17 cellular contexts compared by ENCODE assay signal in genomic region chr7:96244992-96245292, GRCh38.
DNase-seq lines count a peak whose midpoint lies in the region; ATAC-seq, FAIRE-seq and TF ChIP-seq lines count a peak whose summit lies in the region.
"Had no signal": no experiment of that assay in that cellular context is flagged by ENCODE, and none has a peak within 500 bp of the region (broad histone marks: within the 10 kb centered on the region; RNA-seq: fewer than 3 reads in every experiment).

No MANE protein-coding gene starts in this region.

- H3K27ac ChIP-seq in keratinocyte (ENCODE audit: control insufficient read depth, insufficient read depth, low read length) (no peak overlapping the region), gastrocnemius medialis (peak overlapping the region in 1 of 4 donors; percentile 38)
- H3K27ac ChIP-seq: 22Rv1, A549, C4-2B had no signal

- H3K36me3 ChIP-seq in keratinocyte (ENCODE audit: control insufficient read depth in 2 of 2, extremely low read depth in 1 of 2, insufficient read depth in 2 of 2, low read length in 2 of 2) (no peaks in the 10 kb centered on the region), gastrocnemius medialis (no peaks in the 10 kb centered on the region)
- H3K36me3 ChIP-seq: HAP-1 had no signal

- no peaks in the 10 kb centered on the region for H3K9me1 ChIP-seq in keratinocyte (ENCODE audit: control insufficient read depth, extremely low read depth, insufficient read depth, low read length)

- peaks cover 68% of the 10 kb centered on the region for H3K4me1 Mint-ChIP-seq in brain
- H3K4me1 Mint-ChIP-seq in activated CD4-positive, alpha-beta memory T cell treated with anti-CD3 and anti-CD28 coated beads for 36 hours (ENCODE audit: low read depth) = no peaks in the 10 kb centered on the region
- H3K4me1 Mint-ChIP-seq in activated naive CD8-positive, alpha-beta T cell treated with anti-CD3 and anti-CD28 coated beads, Interleukin-2, amount 50 U/mL, for 24 hours = peaks cover 16% of the 10 kb centered on the region

- H3K4me3 Mint-ChIP-seq in brain = peak overlapping the region in 3 of 5 experiments; percentile 11 to 38 (median 20)
- no peak overlapping the region for H3K4me3 Mint-ChIP-seq in activated CD4-positive, alpha-beta memory T cell treated with anti-CD3 and anti-CD28 coated beads for 36 hours
- no peak overlapping the region for H3K4me3 Mint-ChIP-seq in activated naive CD8-positive, alpha-beta T cell treated with anti-CD3 and anti-CD28 coated beads, Interleukin-2, amount 50 U/mL, for 24 hours
- H3K4me3 Mint-ChIP-seq: CD4-positive, alpha-beta T cell had no signal

- H3K9me3 ChIP-seq in keratinocyte (ENCODE audit: control insufficient read depth, low read depth, low read length) (no peaks in the 10 kb centered on the region), gastrocnemius medialis (no peaks in the 10 kb centered on the region)
- H3K9me3 ChIP-seq: A549, HAP-1 had no signal

- in situ Hi-C loops in gastrocnemius medialis (cut with MboI; ENCODE audit: low sequenced_read_pairs in 4 of 4) = no loop called here

- H4K20me1 ChIP-seq in keratinocyte (ENCODE audit: control insufficient read depth, extremely low read depth, insufficient read depth, low read length) = no peaks in the 10 kb centered on the region

- POLR2A ChIA-PET in activated CD4-positive, alpha-beta memory T cell treated with anti-CD3 and anti-CD28 coated beads for 36 hours (lab: Charles Lee) = no interaction called here

- no peak overlapping the region for H2AFZ ChIP-seq in keratinocyte (ENCODE audit: control insufficient read depth, low read length)

- intact Hi-C loops in gastrocnemius medialis (cut with DNase I; ENCODE audit: low total_unique reads) = no loop called here
- intact Hi-C loops in activated CD4-positive, alpha-beta memory T cell treated with anti-CD3 and anti-CD28 coated beads for 36 hours (cut with micrococcal nuclease) = no loop called here

- no peaks in the 10 kb centered on the region for H3K27me3 ChIP-seq in keratinocyte (ENCODE audit: control insufficient read depth, extremely low read depth, insufficient read depth, low read length)
- no peaks in the 10 kb centered on the region for H3K27me3 ChIP-seq in gastrocnemius medialis

- peaks cover 14% of the 10 kb centered on the region for H3K4me1 ChIP-seq in keratinocyte (ENCODE audit: control insufficient read depth, extremely low read depth, insufficient read depth, low read length)
- peaks cover 19 to 32% of the 10 kb centered on the region in 2 donors for H3K4me1 ChIP-seq in gastrocnemius medialis
- H3K4me1 ChIP-seq: A549 had no signal

- FAIRE-seq in keratinocyte (lab: Jason Lieb, UNC) = no peak
- FAIRE-seq: A549, H1 had no signal

- dilution Hi-C loops in keratinocyte (cut with MboI; ENCODE audit: extremely low pct_ligation_motif_present, low sequenced_read_pairs) = no loop called here

- CTCF ChIA-PET in activated CD4-positive, alpha-beta memory T cell treated with anti-CD3 and anti-CD28 coated beads for 36 hours (lab: Charles Lee) = no interaction called here

- peaks cover 8% of the 10 kb centered on the region for H3K36me3 Mint-ChIP-seq in brain
- no peaks in the 10 kb centered on the region for H3K36me3 Mint-ChIP-seq in activated CD4-positive, alpha-beta memory T cell treated with anti-CD3 and anti-CD28 coated beads for 36 hours
- peaks cover 2% of the 10 kb centered on the region for H3K36me3 Mint-ChIP-seq in activated naive CD8-positive, alpha-beta T cell treated with anti-CD3 and anti-CD28 coated beads, Interleukin-2, amount 50 U/mL, for 24 hours (ENCODE audit: low read depth)

- H3K79me2 ChIP-seq in keratinocyte (ENCODE audit: control insufficient read depth, insufficient read depth, low read length) = peaks cover 3% of the 10 kb centered on the region

- no peak for TF ChIP-seq CTCF in brain (conservative IDR thresholded peaks at IDR 0.05)
- no peak for TF ChIP-seq CTCF in keratinocyte (optimal IDR thresholded peaks at IDR 0.05 in 1 of 3, IDR thresholded peaks at IDR 0.05 in 1 of 3, conservative IDR thresholded peaks at IDR 0.05 in 1 of 3; ENCODE audit: extremely low read depth in 1 of 3, insufficient read depth in 2 of 3, low read length in 3 of 3)
- no peak for TF ChIP-seq CTCF in gastrocnemius medialis (IDR thresholded peaks at IDR 0.05 in 4 of 5, conservative IDR thresholded peaks at IDR 0.05 in 1 of 5)

- no peak overlapping the region for H3K9ac ChIP-seq in keratinocyte (ENCODE audit: control insufficient read depth, extremely low read depth, insufficient read depth, low read length)

- peak overlapping the region; percentile 0 to 93 (median 69) for H3K27ac Mint-ChIP-seq in brain
- no peak overlapping the region for H3K27ac Mint-ChIP-seq in activated CD4-positive, alpha-beta memory T cell treated with anti-CD3 and anti-CD28 coated beads for 36 hours
- no peak overlapping the region for H3K27ac Mint-ChIP-seq in activated naive CD8-positive, alpha-beta T cell treated with anti-CD3 and anti-CD28 coated beads, Interleukin-2, amount 50 U/mL, for 24 hours
- H3K27ac Mint-ChIP-seq: CD4-positive, alpha-beta T cell had no signal

- peak overlapping the region; percentile 18 for H3K4me2 ChIP-seq in keratinocyte (ENCODE audit: control insufficient read depth, extremely low read depth, insufficient read depth, low read depth, low read length)
- H3K4me2 ChIP-seq: A549 had no signal

- peak; percentile 66 to 83 for ATAC-seq in gastrocnemius medialis
- ATAC-seq in activated naive CD8-positive, alpha-beta T cell treated with anti-CD3 and anti-CD28 coated beads, Interleukin-2, amount 50 U/mL, for 24 hours = no peak
- ATAC-seq: A549 had no signal

- peaks cover 0 to 26% (median 5%) of the 10 kb centered on the region in 5 experiments for H3K9me3 Mint-ChIP-seq in brain
- H3K9me3 Mint-ChIP-seq in activated CD4-positive, alpha-beta memory T cell treated with anti-CD3 and anti-CD28 coated beads for 36 hours = no peaks in the 10 kb centered on the region
- H3K9me3 Mint-ChIP-seq in activated naive CD8-positive, alpha-beta T cell treated with anti-CD3 and anti-CD28 coated beads, Interleukin-2, amount 50 U/mL, for 24 hours = no peaks in the 10 kb centered on the region
- H3K9me3 Mint-ChIP-seq: CD4-positive, alpha-beta T cell had no signal

- peaks cover 4% of the 10 kb centered on the region for H3K27me3 Mint-ChIP-seq in brain
- H3K27me3 Mint-ChIP-seq in activated CD4-positive, alpha-beta memory T cell treated with anti-CD3 and anti-CD28 coated beads for 36 hours = no peaks in the 10 kb centered on the region
- H3K27me3 Mint-ChIP-seq in activated naive CD8-positive, alpha-beta T cell treated with anti-CD3 and anti-CD28 coated beads, Interleukin-2, amount 50 U/mL, for 24 hours = no peaks in the 10 kb centered on the region
- H3K27me3 Mint-ChIP-seq: CD4-positive, alpha-beta T cell had no signal

- DNase-seq in NCI-H2081 (lab: John Stamatoyannopoulos, UW) = peak; percentile 57 to 90
- no peak for DNase-seq in NCI-H2081 treated with DMSO at 0.1 percent for 48 hours (lab: John Stamatoyannopoulos, UW)
- DNase-seq in keratinocyte (ENCODE audit: low read depth, low spot score) = no peak
- peak; percentile 11 to 49 for DNase-seq in gastrocnemius medialis
- DNase-seq in NCI-H1092 (lab: John Stamatoyannopoulos, UW) = no peak
- DNase-seq in activated CD4-positive, alpha-beta memory T cell treated with anti-CD3 and anti-CD28 coated beads for 36 hours = no peak
- DNase-seq in activated naive CD8-positive, alpha-beta T cell treated with anti-CD3 and anti-CD28 coated beads, Interleukin-2, amount 50 U/mL, for 24 hours = no peak
- DNase-seq: AML-193; CD4-positive, alpha-beta T cell; DMS79 treated with DMSO at 0.1 percent for 48 hours; GF-D8 had no signal

- H3K4me3 ChIP-seq in keratinocyte (ENCODE audit: control insufficient read depth in 2 of 3, extremely low read depth in 1 of 3, insufficient read depth in 2 of 3, low read depth in 1 of 3, low read length in 3 of 3) (no peak overlapping the region), gastrocnemius medialis (no peak overlapping the region)
- H3K4me3 ChIP-seq: A549, HAP-1 had no signal

- TF ChIP-seq POLR2A in gastrocnemius medialis (IDR thresholded peaks at IDR 0.05) = no peak

Comparison
In these comparisons a context has a peak if more than half of its experiments do, and no peak if none do; other contexts are left out.
1. DNase-seq: peak in NCI-H2081 (2 of 2) and gastrocnemius medialis (2 of 2); none in NCI-H2081 treated with DMSO at 0.1 percent for 48 hours (single experiment), keratinocyte (single experiment), NCI-H1092 (single experiment), activated CD4-positive, alpha-beta memory T cell treated with anti-CD3 and anti-CD28 coated beads for 36 hours (single experiment) and activated naive CD8-positive, alpha-beta T cell treated with anti-CD3 and anti-CD28 coated beads, Interleukin-2, amount 50 U/mL, for 24 hours (single experiment).
2. H3K27ac Mint-ChIP-seq: peak in brain (5 of 5); none in activated CD4-positive, alpha-beta memory T cell treated with anti-CD3 and anti-CD28 coated beads for 36 hours (single experiment) and activated naive CD8-positive, alpha-beta T cell treated with anti-CD3 and anti-CD28 coated beads, Interleukin-2, amount 50 U/mL, for 24 hours (single experiment).
3. H3K4me3 Mint-ChIP-seq: peak in brain (3 of 5); none in activated CD4-positive, alpha-beta memory T cell treated with anti-CD3 and anti-CD28 coated beads for 36 hours (single experiment) and activated naive CD8-positive, alpha-beta T cell treated with anti-CD3 and anti-CD28 coated beads, Interleukin-2, amount 50 U/mL, for 24 hours (single experiment).